ENCODE assay signal across 8 cellular contexts in genomic region chr17:68247445-68248198, GRCh38. TPM values are rescaled to one million over a fixed set of nuclear protein-coding genes. Genes with fewer than 3 reads are reported as not detected.
DNase-seq lines count a peak whose midpoint lies in the region; ATAC-seq and TF ChIP-seq lines count a peak whose summit lies in the region.

A gene with protein sequence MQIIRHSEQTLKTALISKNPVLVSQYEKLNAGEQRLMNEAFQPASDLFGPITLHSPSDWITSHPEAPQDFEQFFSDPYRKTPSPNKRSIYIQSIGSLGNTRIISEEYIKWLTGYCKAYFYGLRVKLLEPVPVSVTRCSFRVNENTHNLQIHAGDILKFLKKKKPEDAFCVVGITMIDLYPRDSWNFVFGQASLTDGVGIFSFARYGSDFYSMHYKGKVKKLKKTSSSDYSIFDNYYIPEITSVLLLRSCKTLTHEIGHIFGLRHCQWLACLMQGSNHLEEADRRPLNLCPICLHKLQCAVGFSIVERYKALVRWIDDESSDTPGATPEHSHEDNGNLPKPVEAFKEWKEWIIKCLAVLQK (plus strand): TSS chr17:68248043. CDS start chr17:68250188, 2,145 bp downstream.

- H3K36me3 ChIP-seq in spleen: peaks cover 0 to 24% (median 7%) of the 10 kb centered on the region in 6 donors

- H3K9me3 Mint-ChIP-seq in immature natural killer cell: no peaks in the 10 kb centered on the region

- no peaks in the 10 kb centered on the region for H3K9me3 ChIP-seq in spleen

- peak within 1 kb of the TSS; percentile 97 to 100 (median 100) for H3K27ac Mint-ChIP-seq in immature natural killer cell

- TF ChIP-seq CTCF in AG09309 (IDR thresholded peaks at IDR 0.05; ENCODE audit: control insufficient read depth, insufficient read depth, low read depth, low read length, missing control alignments): no peak
- peak in 2 of 11 experiments; percentile 17 to 34 for TF ChIP-seq CTCF in spleen (IDR thresholded peaks at IDR 0.05 in 8 of 11, conservative IDR thresholded peaks at IDR 0.05 in 3 of 11)

- intact Hi-C loops in spleen (cut with DNase I; ENCODE audit: low total_unique reads): loop anchor here (5.0 kb wide), 1 partner anchor 40 kb away; no protein-coding TSS in a partner anchor

- H3K4me1 ChIP-seq in spleen: peaks cover 20 to 55% (median 36%) of the 10 kb centered on the region in 6 donors

- H3K36me3 Mint-ChIP-seq in immature natural killer cell: peaks cover 0 to 14% (median 7%) of the 10 kb centered on the region in 3 donors

- TF ChIP-seq POLR2A in spleen (IDR thresholded peaks at IDR 0.05): peak; percentile 86 to 94 (median 87)

- peak; percentile 64 for DNase-seq in AG09309 (ENCODE audit: low read depth)
- DNase-seq in NCI-H345 treated with DMSO at 0.1 percent for 48 hours (lab: John Stamatoyannopoulos, UW; ENCODE audit: unreplicated experiment): peak; percentile 71
- peak; percentile 91 to 98 (median 95) for DNase-seq in activated CD4-positive, CD25-positive, alpha-beta regulatory T cell (lab: John Stamatoyannopoulos, UW)
- peak in 60 of 61 donors; percentile 48 to 99 (median 94) for DNase-seq in caudate nucleus (lab: John Stamatoyannopoulos, UW)
- peak; percentile 98 to 99 (median 99) for DNase-seq in immature natural killer cell
- peak; percentile 99 for DNase-seq in spleen

- ATAC-seq in GM19025 (IDR thresholded peaks at IDR 0.05; ENCODE audit: low read depth, unreplicated experiment) (peak; percentile 90), HG03342 (IDR thresholded peaks at IDR 0.05; ENCODE audit: unreplicated experiment) (peak; percentile 86)

- H3K4me3 ChIP-seq in AG09309 (ENCODE audit: control insufficient read depth, low read depth, low read length) (peak within 1 kb of the TSS; percentile 93), spleen (peak within 1 kb of the TSS; percentile 48 to 89 (median 70))

- H3K4me3 Mint-ChIP-seq in immature natural killer cell: peak within 1 kb of the TSS; percentile 87 to 92 (median 91)

- H3K4me1 Mint-ChIP-seq in immature natural killer cell: peaks cover 55 to 75% of the 10 kb centered on the region in 2 donors

- WGBS in spleen, 5 donors: 0% methylated on average over 48 to 97 of the region's 97 CpGs

- no peaks in the 10 kb centered on the region for H3K27me3 ChIP-seq in spleen (replicated peaks in 1 of 7)

- H3K27ac ChIP-seq in caudate nucleus (ENCODE audit: low read depth, low read length): peak within 1 kb of the TSS; percentile 95
- peak within 1 kb of the TSS; percentile 92 to 100 (median 99) for H3K27ac ChIP-seq in spleen

- peaks cover 32 to 35% (median 34%) of the 10 kb centered on the region in 3 donors for H3K27me3 Mint-ChIP-seq in immature natural killer cell (ENCODE audit: low read depth in 3 of 3)

RNA-seq across cellular contexts. Expression of the gene that starts here (rescaled TPM):
- polyA plus RNA-seq in immature natural killer cell (100 to 1,000 TPM; 146 to 193 (median 169) TPM), spleen (10 to 100 TPM; 60.1 to 75.1 (median 64.4) TPM)
- total RNA-seq in spleen: 10 to 100 TPM; 40.4 to 55.0 (median 49.2) TPM

Comparison
In these comparisons a context has a peak if more than half of its experiments do, and no peak if none do; other contexts are left out.
1. Peak in every context shown above with its lines: DNase-seq, ATAC-seq, H3K4me3 ChIP-seq and H3K27ac ChIP-seq.